Comparison of ENCODE assay signal across 8 cellular contexts in the genomic region with DNA sequence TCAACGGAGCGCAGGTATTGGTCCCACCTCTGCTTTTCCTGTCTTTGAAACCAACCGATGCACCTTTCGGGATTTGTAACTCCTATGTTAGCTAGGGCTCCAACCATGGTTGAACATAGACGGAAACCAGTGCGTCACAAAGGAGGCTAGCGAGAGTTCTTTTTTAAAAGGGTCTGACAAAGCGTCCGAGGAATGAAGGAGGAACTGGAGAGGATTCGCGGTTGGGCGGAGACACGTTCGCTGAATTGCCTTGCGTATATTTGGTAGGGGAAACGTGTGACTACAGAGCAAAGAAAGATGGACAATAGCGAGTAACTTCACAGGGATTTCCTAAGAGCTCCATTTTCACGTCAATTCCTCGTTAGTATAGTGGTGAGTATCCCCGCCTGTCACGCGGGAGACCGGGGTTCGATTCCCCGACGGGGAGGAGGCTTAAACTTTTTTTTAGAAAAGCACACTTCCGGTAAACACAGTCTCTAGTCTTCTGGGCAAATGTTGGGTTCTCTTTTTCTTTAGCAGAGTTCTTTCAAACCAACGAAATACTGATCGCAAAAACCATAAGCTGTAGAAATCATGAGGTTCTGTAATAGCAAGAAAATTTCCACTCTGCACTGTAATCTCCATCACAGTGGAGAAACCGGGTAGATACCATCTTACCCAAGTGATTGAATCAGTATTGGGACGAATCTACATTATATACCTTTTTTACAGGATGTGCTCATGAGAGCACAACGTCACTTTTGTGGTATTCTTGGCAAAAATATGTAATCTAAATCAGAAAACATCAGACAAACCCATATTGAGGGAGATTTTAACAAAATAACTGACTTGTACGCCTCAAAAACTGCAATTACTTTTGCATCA. TPM values are rescaled to one million over a fixed set of nuclear protein-coding genes. Genes with fewer than 3 reads are reported as not detected.
DNase-seq lines count a peak whose midpoint lies in the region; TF ChIP-seq lines count a peak whose summit lies in the region.

No MANE protein-coding gene starts in this region.

- H3K27me3 Mint-ChIP-seq in osteocyte (ENCODE audit: unreplicated experiment) = peaks cover 2% of the 10 kb centered on the region

- H3K4me3 Mint-ChIP-seq in osteocyte (ENCODE audit: unreplicated experiment) = no peak overlapping the region

- H3K4me3 ChIP-seq in MG63 (peak overlapping the region; percentile 79), SJSA1 (peak overlapping the region; percentile 55), thyroid gland (replicated peaks in 1 of 3) (peak overlapping the region; percentile 7 to 76 (median 71))

- H3K9me3 Mint-ChIP-seq in osteocyte (ENCODE audit: unreplicated experiment) = no peaks in the 10 kb centered on the region

- TF ChIP-seq CTCF in osteocyte (IDR thresholded peaks at IDR 0.05) (no peak), thyroid gland (IDR thresholded peaks at IDR 0.05) (no peak)

- no peaks in the 10 kb centered on the region; the same call in 1 of the 2 replicates for H3K27me3 ChIP-seq in MG63
- no peaks in the 10 kb centered on the region for H3K27me3 ChIP-seq in SJSA1 (replicated peaks)
- H3K27me3 ChIP-seq in thyroid gland = no peaks in the 10 kb centered on the region

- intact Hi-C loops in thyroid gland (cut with DNase I) = no loop called here

- H3K4me1 ChIP-seq in SJSA1 (replicated peaks) = peaks cover 8% of the 10 kb centered on the region
- peaks cover 0 to 12% of the 10 kb centered on the region in 2 donors for H3K4me1 ChIP-seq in thyroid gland

- whole genome bisulfite sequencing in thyroid gland, 2 donors = 3 to 4% methylated on average over 33 of the region's 33 CpGs

- DNase-seq in GM03348 (ENCODE audit: low spot score) (peak; percentile 73), HCEC 1CT (peak; percentile 92), MG63 (peak; percentile 95), SJSA1 (ENCODE audit: low read depth in 1 of 2, low spot score in 2 of 2) (peak; percentile 84 to 95), globus pallidus (ENCODE audit: low spot score) (peak; percentile 90), osteocyte (ENCODE audit: extremely low spot score, unreplicated experiment) (peak; percentile 95), thyroid gland (peak; percentile 72 to 79)
- peak; percentile 84 for DNase-seq in activated naive CD4-positive, alpha-beta T cell treated with Interleukin-2 at 50 U/mL for 16 hours

- peaks cover 6% of the 10 kb centered on the region for H3K4me1 Mint-ChIP-seq in osteocyte (ENCODE audit: unreplicated experiment)

- H3K9me3 ChIP-seq in MG63 (no peaks in the 10 kb centered on the region), SJSA1 (replicated peaks) (no peaks in the 10 kb centered on the region; the same call in 1 of the 2 replicates), thyroid gland (no peaks in the 10 kb centered on the region)

- TF ChIP-seq POLR2A in thyroid gland (IDR thresholded peaks at IDR 0.05) = peak in 1 of 2 donors; percentile 61

- no peak overlapping the region for H3K27ac Mint-ChIP-seq in osteocyte (ENCODE audit: unreplicated experiment)

- H3K36me3 ChIP-seq in MG63 (no peaks in the 10 kb centered on the region), SJSA1 (no peaks in the 10 kb centered on the region), thyroid gland (no peaks in the 10 kb centered on the region)

- H3K27ac ChIP-seq in SJSA1 (peak overlapping the region; percentile 86), thyroid gland (peak overlapping the region; percentile 95 to 99 (median 98))

- no peaks in the 10 kb centered on the region for H3K36me3 Mint-ChIP-seq in osteocyte (ENCODE audit: unreplicated experiment)

RNA-seq across cellular contexts. Expression of gene ZNF184, which starts 6.6 kb away (rescaled TPM):
- 24.1 and 25.4 TPM in 2 replicates for total RNA-seq in MG63 (2014; rRNA removed; shearing (Covaris generic); ENCODE audit: low replicate concordance)
- total RNA-seq in SJSA1 (2014; rRNA removed; shearing (Covaris generic)) = 10.3 and 11.3 TPM in 2 replicates
- total RNA-seq in osteocyte (9.5 and 10.7 TPM in 2 replicates), thyroid gland (10 to 100 TPM in 3 of 4 donors, 1 to 10 TPM in 1; 7.6 to 12.1 (median 10.9) TPM)

Comparison
In these comparisons a context has a peak if more than half of its experiments do, and no peak if none do; other contexts are left out.
1. Peak in every context shown above with its lines: DNase-seq, H3K4me3 ChIP-seq and H3K27ac ChIP-seq.